Comparison of ENCODE assay signal across 28 cellular contexts in the genomic region with DNA sequence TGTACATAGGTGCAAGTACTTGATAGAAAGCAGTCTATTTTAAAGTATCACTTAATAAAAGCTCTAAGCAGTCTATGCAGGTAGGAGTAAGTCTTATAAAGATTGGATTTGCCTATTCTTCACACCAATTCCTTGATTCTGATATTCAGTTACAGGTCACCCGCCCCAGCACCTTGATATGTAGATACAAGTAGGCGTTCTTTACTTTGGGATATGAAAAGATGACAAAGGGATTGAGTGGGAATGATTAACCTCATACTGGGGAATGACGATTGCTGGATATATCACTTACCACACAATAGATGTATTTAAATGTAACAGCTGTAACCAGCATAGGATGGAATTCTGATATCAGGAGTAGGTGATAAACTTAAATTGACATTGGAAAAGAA. TPM values are rescaled to one million over a fixed set of nuclear protein-coding genes. Genes with fewer than 3 reads are reported as not detected.
"Had no signal": no experiment of that assay in that cellular context is flagged by ENCODE, and none has a peak within 500 bp of the region (broad histone marks: within the 10 kb centered on the region; RNA-seq: fewer than 3 reads in every experiment).

No MANE protein-coding gene starts in this region.

- H3K4me1 Mint-ChIP-seq: central memory CD8-positive, alpha-beta T cell; endodermal cell had no signal

- DNase-seq: activated CD4-positive, alpha-beta T cell treated with anti-CD3 and anti-CD28 coated beads for 36 hours; activated CD4-positive, alpha-beta T cell treated with anti-CD3 and anti-CD28 coated beads, Interleukin-2, amount 10 ng/mL, durations not matched to agents 7 days and 5 days; activated CD4-positive, alpha-beta T cell treated with anti-CD3 and anti-CD28 coated beads, Interleukin-2, amount 50 U/mL, for 4 hours; activated CD4-positive, CD25-positive, alpha-beta regulatory T cell; activated CD4-positive, CD25-positive, alpha-beta regulatory T cell treated with anti-CD3 and anti-CD28 coated beads, Interleukin-2, amount 50 U/mL, for 72 hours; activated CD8-positive, alpha-beta T cell treated with anti-CD3 and anti-CD28 coated beads, Interleukin-2, amount 10 ng/mL, durations not matched to agents 7 days and 5 days; activated gamma-delta T cell; activated naive CD4-positive, alpha-beta T cell; activated naive CD4-positive, alpha-beta T cell treated with anti-CD3 and anti-CD28 coated beads, Interleukin-2, amount 10 ng/mL, durations not matched to agents 7 days and 5 days; activated naive CD8-positive, alpha-beta T cell treated with anti-CD3 and anti-CD28 coated beads, Interleukin-2, amount 10 ng/mL, durations not matched to agents 7 days and 5 days; activated T-cell treated with anti-CD3 and anti-CD28 coated beads, Interleukin-2, amount 50 U/mL, for 4 hours; dorsolateral prefrontal cortex; effector memory CD4-positive, alpha-beta T cell; endodermal cell; erythroblast; esophagus squamous epithelium; heart left ventricle had no signal

- H3K36me3 ChIP-seq: ascending aorta, brain microvascular endothelial cell, esophagus squamous epithelium, heart left ventricle had no signal

- H3K27me3 ChIP-seq: ascending aorta, brain microvascular endothelial cell, dorsolateral prefrontal cortex, esophagus squamous epithelium, heart left ventricle had no signal

- FAIRE-seq: bronchial epithelial cell, frontal cortex had no signal

- H3K27ac Mint-ChIP-seq: activated CD4-positive, alpha-beta T cell treated with anti-CD3 and anti-CD28 coated beads for 36 hours; activated naive CD4-positive, alpha-beta T cell treated with anti-CD3 and anti-CD28 coated beads, Interleukin-2, amount 50 U/mL, for 72 hours; dendritic cell treated with granulocyte-macrophage colony-stimulating factor and Interleukin-4, amounts not matched to agents 40 ng/mL and 50 ng/mL, for 4 days; endodermal cell had no signal

- H3K4me3 Mint-ChIP-seq: activated CD4-positive, alpha-beta T cell treated with anti-CD3 and anti-CD28 coated beads for 36 hours; activated CD4-positive, alpha-beta T cell treated with anti-CD3 and anti-CD28 coated beads, Interleukin-2, amount 10 ng/mL, durations not matched to agents 7 days and 5 days; activated CD8-positive, alpha-beta T cell treated with anti-CD3 and anti-CD28 coated beads, Interleukin-2, amount 10 ng/mL, durations not matched to agents 7 days and 5 days; activated naive CD4-positive, alpha-beta T cell treated with anti-CD3 and anti-CD28 coated beads, Interleukin-2, amount 10 ng/mL, durations not matched to agents 7 days and 5 days; activated T-cell treated with anti-CD3 and anti-CD28 coated beads, Interleukin-2, amount 50 U/mL, for 4 hours; central memory CD8-positive, alpha-beta T cell; dendritic cell treated with granulocyte-macrophage colony-stimulating factor and Interleukin-4, amounts not matched to agents 40 ng/mL and 50 ng/mL, for 4 days; endodermal cell had no signal

- ATAC-seq: heart left ventricle had no signal

- H3K4me1 ChIP-seq: ascending aorta, esophagus squamous epithelium had no signal

- H3K4me3 ChIP-seq: ascending aorta, coronary artery, dorsolateral prefrontal cortex, esophagus squamous epithelium, heart left ventricle had no signal

- H3K36me3 Mint-ChIP-seq: activated naive CD4-positive, alpha-beta T cell treated with anti-CD3 and anti-CD28 coated beads, Interleukin-2, amount 50 U/mL, for 72 hours had no signal

- H3K9me3 Mint-ChIP-seq: activated T-cell treated with anti-CD3 and anti-CD28 coated beads, Interleukin-2, amount 50 U/mL, for 4 hours; central memory CD8-positive, alpha-beta T cell; dendritic cell treated with granulocyte-macrophage colony-stimulating factor and Interleukin-4, amounts not matched to agents 40 ng/mL and 50 ng/mL, for 4 days; endodermal cell had no signal

- H3K9me3 ChIP-seq: ascending aorta, esophagus squamous epithelium, heart left ventricle had no signal

- H3K27me3 Mint-ChIP-seq: central memory CD8-positive, alpha-beta T cell; dendritic cell treated with granulocyte-macrophage colony-stimulating factor and Interleukin-4, amounts not matched to agents 40 ng/mL and 50 ng/mL, for 4 days had no signal

RNA-seq across cellular contexts. Expression of gene HHLA2, which starts 47.1 kb away (rescaled TPM):
- total RNA-seq: ascending aorta, bronchial epithelial cell, cardiac septum, endodermal cell, esophagus squamous epithelium, fibroblast of lung, fibroblast of villous mesenchyme, frontal cortex, heart left ventricle had no signal
- polyA plus RNA-seq: fibroblast of lung had no signal
